8 cellular contexts compared by ENCODE assay signal in genomic region chr7:106111671-106112117, GRCh38. TPM values are rescaled to one million over a fixed set of nuclear protein-coding genes. Genes with fewer than 3 reads are reported as not detected.
DNase-seq lines count a peak whose midpoint lies in the region; ATAC-seq and TF ChIP-seq lines count a peak whose summit lies in the region.

No MANE protein-coding gene starts in this region.

- peak overlapping the region; percentile 91 for H3K4me3 Mint-ChIP-seq in activated naive CD8-positive, alpha-beta T cell treated with anti-CD3 and anti-CD28 coated beads, Interleukin-2, amount 50 U/mL, for 24 hours

- intact Hi-C loops in left ventricle myocardium inferior (cut with micrococcal nuclease): no loop called here

- H3K4me1 ChIP-seq in left ventricle myocardium inferior (peaks cover 53% of the 10 kb centered on the region), rectal smooth muscle tissue (ENCODE audit: control insufficient read depth, insufficient read depth, low read length) (peaks cover 20% of the 10 kb centered on the region)

- H3K27ac ChIP-seq in left ventricle myocardium inferior (replicated peaks) (peak overlapping the region; percentile 100), rectal smooth muscle tissue (ENCODE audit: low read depth, low read length) (peak overlapping the region; percentile 98)

- peak overlapping the region; percentile 94 for H3K9ac ChIP-seq in rectal smooth muscle tissue (ENCODE audit: low read length)

- DNase-seq in AML-193 (lab: John Stamatoyannopoulos, UW) (peak; percentile 35 to 43), NCI-H345 treated with DMSO at 0.1 percent for 48 hours (lab: John Stamatoyannopoulos, UW; ENCODE audit: unreplicated experiment) (peak; percentile 56), left ventricle myocardium inferior (peak; percentile 81), putamen (ENCODE audit: low spot score) (no peak)
- DNase-seq in activated naive CD8-positive, alpha-beta T cell treated with anti-CD3 and anti-CD28 coated beads, Interleukin-2, amount 50 U/mL, for 24 hours: peak; percentile 69

- peaks cover 69% of the 10 kb centered on the region for H3K4me1 Mint-ChIP-seq in activated naive CD8-positive, alpha-beta T cell treated with anti-CD3 and anti-CD28 coated beads, Interleukin-2, amount 50 U/mL, for 24 hours

- H3K27me3 ChIP-seq in left ventricle myocardium inferior (ENCODE audit: low read depth) (no peaks in the 10 kb centered on the region), rectal smooth muscle tissue (ENCODE audit: control insufficient read depth, insufficient read depth, low read length) (no peaks in the 10 kb centered on the region)

- H3K9me3 ChIP-seq in left ventricle myocardium inferior (replicated peaks): no peaks in the 10 kb centered on the region

- H3K9me3 Mint-ChIP-seq in activated naive CD8-positive, alpha-beta T cell treated with anti-CD3 and anti-CD28 coated beads, Interleukin-2, amount 50 U/mL, for 24 hours: no peaks in the 10 kb centered on the region

- TF ChIP-seq CTCF in left ventricle myocardium inferior (IDR thresholded peaks at IDR 0.05; ENCODE audit: borderline replicate concordance): no peak

- no peaks in the 10 kb centered on the region for H3K27me3 Mint-ChIP-seq in activated naive CD8-positive, alpha-beta T cell treated with anti-CD3 and anti-CD28 coated beads, Interleukin-2, amount 50 U/mL, for 24 hours

- H3K4me3 ChIP-seq in left ventricle myocardium inferior (peak overlapping the region; percentile 71), rectal smooth muscle tissue (ENCODE audit: low read length) (peak overlapping the region; percentile 90)

- ATAC-seq in GM18519 (IDR thresholded peaks at IDR 0.05; ENCODE audit: low FRiP score, unreplicated experiment): peak; percentile 23
- peak; percentile 31 for ATAC-seq in HG03039 (IDR thresholded peaks at IDR 0.05; ENCODE audit: unreplicated experiment)
- peak; percentile 20 for ATAC-seq in activated naive CD8-positive, alpha-beta T cell treated with anti-CD3 and anti-CD28 coated beads, Interleukin-2, amount 50 U/mL, for 24 hours

- H3K27ac Mint-ChIP-seq in activated naive CD8-positive, alpha-beta T cell treated with anti-CD3 and anti-CD28 coated beads, Interleukin-2, amount 50 U/mL, for 24 hours: peak overlapping the region; percentile 95

- H3K36me3 ChIP-seq in left ventricle myocardium inferior (no peaks in the 10 kb centered on the region), rectal smooth muscle tissue (ENCODE audit: control insufficient read depth, insufficient read depth, low read length) (no peaks in the 10 kb centered on the region)

- H3K36me3 Mint-ChIP-seq in activated naive CD8-positive, alpha-beta T cell treated with anti-CD3 and anti-CD28 coated beads, Interleukin-2, amount 50 U/mL, for 24 hours (ENCODE audit: low read depth): peaks cover 4% of the 10 kb centered on the region

RNA-seq across cellular contexts. Expression of gene SYPL1, which starts 0.4 kb away (rescaled TPM):
- total RNA-seq in left ventricle myocardium inferior: 83.6 TPM
